In genomic region chr3:172303941-172304558, GRCh38 we compare ENCODE assay signal across 20 cellular contexts.
DNase-seq lines count a peak whose midpoint lies in the region; ATAC-seq, FAIRE-seq and TF ChIP-seq lines count a peak whose summit lies in the region.
"Had no signal": no experiment of that assay in that cellular context is flagged by ENCODE, and none has a peak within 500 bp of the region (broad histone marks: within the 10 kb centered on the region; RNA-seq: fewer than 3 reads in every experiment).

No MANE protein-coding gene starts in this region.

- no peak for FAIRE-seq in endothelial cell of umbilical vein (lab: Jason Lieb, UNC)
- FAIRE-seq: TTC549 had no signal

- no peak for DNase-seq in BJ (ENCODE audit: low read depth)
- peak; percentile 22 for DNase-seq in NCI-H69 (lab: John Stamatoyannopoulos, UW)
- DNase-seq in endothelial cell of umbilical vein (ENCODE audit: low read depth, low spot score), result no peak
- no peak for DNase-seq in NCI-H1417 treated with DMSO at 0.1 percent for 48 hours (lab: John Stamatoyannopoulos, UW)
- no peak for DNase-seq in natural killer cell
- no peak for DNase-seq in stimulated activated naive CD4-positive, alpha-beta T cell treated with Interleukin-2 at 50 U/mL for 16 hours (lab: John Stamatoyannopoulos, UW)
- no peak for DNase-seq in stimulated activated CD4-positive, alpha-beta T cell treated with anti-CD3 and anti-CD28 coated beads, Interleukin-4, amount 100 ng/mL, for 24 hours
- DNase-seq: activated CD8-positive, alpha-beta memory T cell treated with anti-CD3 and anti-CD28 coated beads for 24 hours; activated effector memory CD4-positive, alpha-beta T cell treated with Interleukin-2 at 50 U/mL for 16 hours; CD4-positive, alpha-beta T cell; dermis blood vessel endothelial cell; EL; immature natural killer cell; NCI-H1105; NCI-H226; stimulated activated naive CD8-positive, alpha-beta T cell treated with anti-CD3 and anti-CD28 coated beads, Interleukin-15, amount 100 ng/mL, for 72 hours had no signal

- H3K27ac Mint-ChIP-seq in natural killer cell, result no peak overlapping the region
- H3K27ac Mint-ChIP-seq: CD4-positive, alpha-beta T cell; stimulated activated naive CD8-positive, alpha-beta T cell treated with anti-CD3 and anti-CD28 coated beads, Interleukin-15, amount 100 ng/mL, for 72 hours had no signal

- no peaks in the 10 kb centered on the region for H3K9me1 ChIP-seq in endothelial cell of umbilical vein (replicated peaks; ENCODE audit: control insufficient read depth, extremely low read depth, insufficient read depth, low read length)

- ATAC-seq in natural killer cell, result no peak
- ATAC-seq: GM12878; stimulated activated naive CD8-positive, alpha-beta T cell treated with anti-CD3 and anti-CD28 coated beads, Interleukin-15, amount 100 ng/mL, for 72 hours had no signal

- TF ChIP-seq POLR2A in endothelial cell of umbilical vein (IDR thresholded peaks at IDR 0.05; ENCODE audit: low read depth, low read length), result no peak

- H3K27me3 Mint-ChIP-seq in natural killer cell (ENCODE audit: low read depth in 2 of 2), result no peaks in the 10 kb centered on the region
- H3K27me3 Mint-ChIP-seq: CD4-positive, alpha-beta T cell; stimulated activated naive CD8-positive, alpha-beta T cell treated with anti-CD3 and anti-CD28 coated beads, Interleukin-15, amount 100 ng/mL, for 72 hours had no signal

- CTCF ChIA-PET in BJ (lab: Yijun Ruan, JAX) (interaction anchor here (1.0 kb wide), 1 partner anchor 28 kb away, joined by 3 read pairs; no protein-coding TSS in a partner anchor), endothelial cell of umbilical vein (lab: Charles Lee) (interaction anchor here (0.6 to 1.4 kb wide), 3 partner anchors 12 to 173 kb away, joined by 3 to 6 read pairs (median 3); no protein-coding TSS in a partner anchor)

- no peak overlapping the region for H3K4me2 ChIP-seq in endothelial cell of umbilical vein (ENCODE audit: insufficient read depth, low read length)

- peak; percentile 10; the same call in 1 of the 2 replicates for TF ChIP-seq CTCF in BJ (IDR thresholded peaks at IDR 0.05; ENCODE audit: insufficient read depth, low read depth, low read length)
- peak; percentile 18 to 25 for TF ChIP-seq CTCF in endothelial cell of umbilical vein (IDR thresholded peaks at IDR 0.05; ENCODE audit: extremely low read depth in 1 of 2, insufficient read depth in 1 of 2, low read depth in 1 of 2, low read length in 2 of 2)
- no peak for TF ChIP-seq CTCF in neutrophil (IDR thresholded peaks at IDR 0.05)
- TF ChIP-seq CTCF in natural killer cell (IDR thresholded peaks at IDR 0.05), result no peak

- H3K9me3 ChIP-seq in endothelial cell of umbilical vein (replicated peaks; ENCODE audit: control insufficient read depth, insufficient read depth, low read length), result no peaks in the 10 kb centered on the region
- no peaks in the 10 kb centered on the region for H3K9me3 ChIP-seq in neutrophil
- H3K9me3 ChIP-seq: SJSA1 had no signal

- H3K27me3 ChIP-seq in BJ (ENCODE audit: control insufficient read depth, insufficient read depth, low read length) (no peaks in the 10 kb centered on the region), endothelial cell of umbilical vein (ENCODE audit: control insufficient read depth in 2 of 2, insufficient read depth in 2 of 2, low read length in 2 of 2) (no peaks in the 10 kb centered on the region), neutrophil (no peaks in the 10 kb centered on the region)
- H3K27me3 ChIP-seq: SJSA1 had no signal

- dilution Hi-C loops in endothelial cell of umbilical vein (cut with MboI; ENCODE audit: extremely low pct_ligation_motif_present, low sequenced_read_pairs), result no loop called here

- POLR2A ChIA-PET in BJ (lab: Charles Lee) (no interaction called here), endothelial cell of umbilical vein (lab: Charles Lee) (interaction anchor here (0.6 kb wide), 1 partner anchor 259 kb away, joined by 4 read pairs; no protein-coding TSS in a partner anchor)

- intact Hi-C loops in endothelial cell of umbilical vein (cut with micrococcal nuclease) (no loop called here), natural killer cell (cut with micrococcal nuclease) (no loop called here)

- H3K4me3 ChIP-seq in BJ (ENCODE audit: low read depth, low read length) (no peak overlapping the region), endothelial cell of umbilical vein (replicated peaks in 1 of 3; ENCODE audit: insufficient read depth in 1 of 3, low read depth in 1 of 3, low read length in 3 of 3) (no peak overlapping the region), neutrophil (ENCODE audit: low read depth in 1 of 2, low read length in 1 of 2) (no peak overlapping the region)
- H3K4me3 ChIP-seq: GM12878, SJSA1 had no signal

- H3K4me1 ChIP-seq in endothelial cell of umbilical vein (ENCODE audit: control insufficient read depth, extremely low read depth, insufficient read depth, low read length) (peaks cover 21% of the 10 kb centered on the region), neutrophil (ENCODE audit: control insufficient read depth in 1 of 2, insufficient read depth in 1 of 2, low read depth in 1 of 2, low read length in 1 of 2) (no peaks in the 10 kb centered on the region)

- H3K36me3 Mint-ChIP-seq in natural killer cell, result peaks cover 8% of the 10 kb centered on the region

- H3K4me1 Mint-ChIP-seq in natural killer cell, result peaks cover 6% of the 10 kb centered on the region in 2 donors
- H3K4me1 Mint-ChIP-seq: stimulated activated naive CD8-positive, alpha-beta T cell treated with anti-CD3 and anti-CD28 coated beads, Interleukin-15, amount 100 ng/mL, for 72 hours had no signal

- no peak overlapping the region for H3K27ac ChIP-seq in endothelial cell of umbilical vein (ENCODE audit: insufficient read depth, low read depth, low read length)
- peak overlapping the region; percentile 13 for H3K27ac ChIP-seq in neutrophil
- H3K27ac ChIP-seq: SJSA1 had no signal

- H3K36me3 ChIP-seq in BJ (ENCODE audit: control insufficient read depth, insufficient read depth, low read length) (peaks cover 15% of the 10 kb centered on the region), endothelial cell of umbilical vein (ENCODE audit: control insufficient read depth in 2 of 2, extremely low read depth in 1 of 2, insufficient read depth in 2 of 2, low read length in 2 of 2) (peaks cover 23 to 40% of the 10 kb centered on the region in 2 experiments), neutrophil (peaks cover 76% of the 10 kb centered on the region)

- no peaks in the 10 kb centered on the region for H4K20me1 ChIP-seq in endothelial cell of umbilical vein (replicated peaks; ENCODE audit: control insufficient read depth, extremely low read depth, insufficient read depth, low read length)

- no peak overlapping the region for H3K9ac ChIP-seq in endothelial cell of umbilical vein (replicated peaks; ENCODE audit: extremely low read depth, insufficient read depth, low read length)

- no peak overlapping the region for H3K4me3 Mint-ChIP-seq in natural killer cell
- H3K4me3 Mint-ChIP-seq: CD4-positive, alpha-beta T cell; immature natural killer cell; stimulated activated naive CD8-positive, alpha-beta T cell treated with anti-CD3 and anti-CD28 coated beads, Interleukin-15, amount 100 ng/mL, for 72 hours had no signal

- peaks cover 11% of the 10 kb centered on the region for H3K79me2 ChIP-seq in endothelial cell of umbilical vein (ENCODE audit: control insufficient read depth, insufficient read depth, low read length)

- no peaks in the 10 kb centered on the region for H3K9me3 Mint-ChIP-seq in natural killer cell
- H3K9me3 Mint-ChIP-seq: CD4-positive, alpha-beta T cell; immature natural killer cell; stimulated activated naive CD8-positive, alpha-beta T cell treated with anti-CD3 and anti-CD28 coated beads, Interleukin-15, amount 100 ng/mL, for 72 hours had no signal

- no TSS peak for BruUV-seq in endothelial cell of umbilical vein (replicated peaks; lab: Mats Ljungman, UMichigan)

- no peak overlapping the region for H2AFZ ChIP-seq in endothelial cell of umbilical vein (ENCODE audit: low read depth, low read length)

TF ChIP-seq in endothelial cell of umbilical vein, 7 proteins besides CTCF, POLR2A, EP300 and RAD21:
- TF ChIP-seq FOS (IDR thresholded peaks at IDR 0.05; ENCODE audit: borderline replicate concordance, insufficient read depth, low read length) (no peak), POLR2AphosphoS5 (IDR thresholded peaks at IDR 0.05; ENCODE audit: insufficient read depth, low read depth, low read length) (no peak), MYC (IDR thresholded peaks at IDR 0.05; ENCODE audit: low read depth, low read length) (no peak)

Comparison
In these comparisons a context has a peak if more than half of its experiments do, and no peak if none do; other contexts are left out.
1. CTCF ChIP-seq: peak in BJ (single experiment) and endothelial cell of umbilical vein (2 of 2); none in neutrophil (single experiment) and natural killer cell (single experiment).